ENCODE assay signal across 8 cellular contexts in genomic region chr2:112582314-112582746, GRCh38. TPM values are rescaled to one million over a fixed set of nuclear protein-coding genes. Genes with fewer than 3 reads are reported as not detected.
A peak's percentile ranks its signal among the peaks of the same experiment; 100 is the strongest.
DNase-seq lines count a peak whose midpoint lies in the region; ATAC-seq, FAIRE-seq and TF ChIP-seq lines count a peak whose summit lies in the region.

No MANE protein-coding gene starts in this region.

- intact Hi-C loops in mucosa of descending colon (cut with DNase I, micrococcal nuclease), result no loop called here

- no peaks in the 10 kb centered on the region for H3K36me3 ChIP-seq in mucosa of descending colon (ENCODE audit: low read depth)

- H3K27me3 Mint-ChIP-seq in T-helper 17 cell, result no peaks in the 10 kb centered on the region

- TF ChIP-seq CTCF in choroid plexus epithelial cell (conservative IDR thresholded peaks at IDR 0.05; ENCODE audit: low read depth, low read length), result peak; percentile 50
- peak; percentile 48 for TF ChIP-seq CTCF in mucosa of descending colon (IDR thresholded peaks at IDR 0.05)

- peak; percentile 32 for DNase-seq in activated naive CD4-positive, alpha-beta T cell treated with Interleukin-2 at 50 U/mL for 16 hours
- DNase-seq in activated naive CD4-positive, alpha-beta T cell (lab: John Stamatoyannopoulos, UW), result no peak
- DNase-seq in NCI-H1694 (lab: John Stamatoyannopoulos, UW) (peak; percentile 75), T-helper 17 cell (peak in 1 of 3 donors; percentile 12), choroid plexus epithelial cell (ENCODE audit: low read depth) (peak; percentile 78), mucosa of descending colon (peak in 2 of 3 donors; percentile 21 to 44), urothelium cell line (ENCODE audit: low spot score) (peak; percentile 46), cortex of kidney (lab: John Stamatoyannopoulos, UW) (no peak)

- H3K4me3 ChIP-seq in choroid plexus epithelial cell (ENCODE audit: low read depth, low read length) (no peak overlapping the region), mucosa of descending colon (no peak overlapping the region)

- H3K36me3 Mint-ChIP-seq in T-helper 17 cell (ENCODE audit: low read depth), result peaks cover 6% of the 10 kb centered on the region

- H3K4me3 Mint-ChIP-seq in T-helper 17 cell, result no peak overlapping the region

- no peak overlapping the region for H3K27ac Mint-ChIP-seq in T-helper 17 cell

- no peak for FAIRE-seq in urothelium cell line (lab: Jason Lieb, UNC)

- peaks cover 27% of the 10 kb centered on the region for H3K4me1 Mint-ChIP-seq in T-helper 17 cell

- ATAC-seq in T-helper 17 cell (peak; percentile 26), mucosa of descending colon (peak; percentile 20)

- H3K4me1 ChIP-seq in mucosa of descending colon (ENCODE audit: low read depth), result peaks cover 10% of the 10 kb centered on the region

- H3K9me3 ChIP-seq in T-helper 17 cell (ENCODE audit: control insufficient read depth, low read length, poor library complexity, severe bottlenecking) (no peaks in the 10 kb centered on the region), mucosa of descending colon (no peaks in the 10 kb centered on the region)

RNA-seq across cellular contexts. Expression of gene CHCHD5, which starts 2.1 kb away (rescaled TPM):
- total RNA-seq in T-helper 17 cell, result 10 to 100 TPM; 16.6 to 18.4 TPM
- 10 to 100 TPM; 20.9 to 28.8 (median 26.1) TPM for total RNA-seq in mucosa of descending colon

RNA-seq across cellular contexts. Expression of gene POLR1B, which starts 40.1 kb away (rescaled TPM):
- total RNA-seq in T-helper 17 cell (10 to 100 TPM; 15.2 to 23.5 TPM), mucosa of descending colon (10 to 100 TPM; 10.1 to 18.3 (median 18.1) TPM)

Comparison
In these comparisons a context has a peak if more than half of its experiments do, and no peak if none do; other contexts are left out.
1. DNase-seq: peak in activated naive CD4-positive, alpha-beta T cell treated with Interleukin-2 at 50 U/mL for 16 hours (single experiment), NCI-H1694 (single experiment), choroid plexus epithelial cell (single experiment), mucosa of descending colon (2 of 3) and urothelium cell line (single experiment); none in activated naive CD4-positive, alpha-beta T cell (0 of 4) and cortex of kidney (single experiment).